ENCODE assay signal across 9 cellular contexts in genomic region chr2:30361751-30362394, GRCh38.
DNase-seq lines count a peak whose midpoint lies in the region; ATAC-seq, FAIRE-seq and TF ChIP-seq lines count a peak whose summit lies in the region.
"Had no signal": no experiment of that assay in that cellular context is flagged by ENCODE, and none has a peak within 500 bp of the region (broad histone marks: within the 10 kb centered on the region; RNA-seq: fewer than 3 reads in every experiment).

No MANE protein-coding gene starts in this region.

- no peaks in the 10 kb centered on the region for H3K27me3 Mint-ChIP-seq in activated CD4-positive, alpha-beta memory T cell treated with anti-CD3 and anti-CD28 coated beads for 36 hours
- H3K27me3 Mint-ChIP-seq in activated CD4-positive, alpha-beta memory T cell treated with anti-CD3 and anti-CD28 coated beads, Interleukin-2, amount 10 ng/mL, durations not matched to agents 7 days and 5 days: no peaks in the 10 kb centered on the region
- no peaks in the 10 kb centered on the region for H3K27me3 Mint-ChIP-seq in stimulated activated naive CD8-positive, alpha-beta T cell treated with anti-CD3 and anti-CD28 coated beads, Interleukin-15, amount 100 ng/mL, for 72 hours

- no peak overlapping the region for H3K4me3 Mint-ChIP-seq in activated CD4-positive, alpha-beta memory T cell treated with anti-CD3 and anti-CD28 coated beads for 36 hours
- H3K4me3 Mint-ChIP-seq in activated CD4-positive, alpha-beta memory T cell treated with anti-CD3 and anti-CD28 coated beads, Interleukin-2, amount 10 ng/mL, durations not matched to agents 7 days and 5 days: no peak overlapping the region
- peak overlapping the region in 1 of 2 donors; percentile 3 for H3K4me3 Mint-ChIP-seq in stimulated activated naive CD8-positive, alpha-beta T cell treated with anti-CD3 and anti-CD28 coated beads, Interleukin-15, amount 100 ng/mL, for 72 hours

- no peak for DNase-seq in activated CD4-positive, alpha-beta memory T cell treated with anti-CD3 and anti-CD28 coated beads for 36 hours
- no peak for DNase-seq in activated CD4-positive, alpha-beta memory T cell treated with anti-CD3 and anti-CD28 coated beads, Interleukin-2, amount 10 ng/mL, durations not matched to agents 7 days and 5 days
- DNase-seq in activated naive CD4-positive, alpha-beta T cell treated with anti-CD3 and anti-CD28 coated beads, Interleukin-2, amount 50 U/mL, for 72 hours (ENCODE audit: low spot score in 2 of 2): no peak
- peak; percentile 96 for DNase-seq in kidney glomerular epithelial cell (lab: John Stamatoyannopoulos, UW)
- DNase-seq in stimulated activated naive CD8-positive, alpha-beta T cell treated with anti-CD3 and anti-CD28 coated beads, Interleukin-15, amount 100 ng/mL, for 72 hours: no peak
- DNase-seq in NCI-H128 (lab: John Stamatoyannopoulos, UW; ENCODE audit: unreplicated experiment): no peak
- no peak for DNase-seq in GM12892 (ENCODE audit: insufficient read length)
- DNase-seq in CD1c-positive myeloid dendritic cell (ENCODE audit: extremely low spot score): no peak
- DNase-seq: effector memory CD4-positive, alpha-beta T cell had no signal

- FAIRE-seq in GM12892 (lab: Jason Lieb, UNC): no peak

- no peaks in the 10 kb centered on the region for H3K36me3 Mint-ChIP-seq in activated CD4-positive, alpha-beta memory T cell treated with anti-CD3 and anti-CD28 coated beads for 36 hours
- H3K36me3 Mint-ChIP-seq in activated CD4-positive, alpha-beta memory T cell treated with anti-CD3 and anti-CD28 coated beads, Interleukin-2, amount 10 ng/mL, durations not matched to agents 7 days and 5 days (ENCODE audit: low read depth): no peaks in the 10 kb centered on the region
- no peaks in the 10 kb centered on the region for H3K36me3 Mint-ChIP-seq in activated naive CD4-positive, alpha-beta T cell treated with anti-CD3 and anti-CD28 coated beads, Interleukin-2, amount 50 U/mL, for 72 hours

- POLR2A ChIA-PET in activated CD4-positive, alpha-beta memory T cell treated with anti-CD3 and anti-CD28 coated beads for 36 hours (lab: Charles Lee): interaction anchor here (1.0 to 1.2 kb wide), 3 partner anchors 10 to 135 kb away, joined by 3 read pairs; no protein-coding TSS in a partner anchor
- POLR2A ChIA-PET in activated CD4-positive, alpha-beta memory T cell treated with anti-CD3 and anti-CD28 coated beads, Interleukin-2, amount 10 ng/mL, durations not matched to agents 7 days and 5 days (lab: Charles Lee): interaction anchor here (1.0 to 1.6 kb wide), 2 partner anchors 16 to 25 kb away, joined by 5 to 6 read pairs; no protein-coding TSS in a partner anchor

- intact Hi-C loops in activated CD4-positive, alpha-beta memory T cell treated with anti-CD3 and anti-CD28 coated beads for 36 hours (cut with micrococcal nuclease): no loop called here

- CTCF ChIA-PET in activated CD4-positive, alpha-beta memory T cell treated with anti-CD3 and anti-CD28 coated beads for 36 hours (lab: Charles Lee): interaction anchor here (1.0 to 2.2 kb wide), 5 partner anchors 12 to 153 kb away, joined by 3 to 12 read pairs (median 3); no protein-coding TSS in a partner anchor
- CTCF ChIA-PET in activated CD4-positive, alpha-beta memory T cell treated with anti-CD3 and anti-CD28 coated beads, Interleukin-2, amount 10 ng/mL, durations not matched to agents 7 days and 5 days (lab: Charles Lee): interaction anchor here (0.8 kb wide), 1 partner anchor 348 kb away, joined by 3 read pairs; no protein-coding TSS in a partner anchor

- peak overlapping the region; percentile 29 for H3K27ac Mint-ChIP-seq in activated CD4-positive, alpha-beta memory T cell treated with anti-CD3 and anti-CD28 coated beads for 36 hours
- no peak overlapping the region for H3K27ac Mint-ChIP-seq in activated CD4-positive, alpha-beta memory T cell treated with anti-CD3 and anti-CD28 coated beads, Interleukin-2, amount 10 ng/mL, durations not matched to agents 7 days and 5 days
- peak overlapping the region; percentile 0 to 22 for H3K27ac Mint-ChIP-seq in activated naive CD4-positive, alpha-beta T cell treated with anti-CD3 and anti-CD28 coated beads, Interleukin-2, amount 50 U/mL, for 72 hours
- no peak overlapping the region for H3K27ac Mint-ChIP-seq in stimulated activated naive CD8-positive, alpha-beta T cell treated with anti-CD3 and anti-CD28 coated beads, Interleukin-15, amount 100 ng/mL, for 72 hours

- H3K4me1 Mint-ChIP-seq in activated CD4-positive, alpha-beta memory T cell treated with anti-CD3 and anti-CD28 coated beads for 36 hours (ENCODE audit: low read depth): peaks cover 39% of the 10 kb centered on the region
- peaks cover 32% of the 10 kb centered on the region for H3K4me1 Mint-ChIP-seq in activated CD4-positive, alpha-beta memory T cell treated with anti-CD3 and anti-CD28 coated beads, Interleukin-2, amount 10 ng/mL, durations not matched to agents 7 days and 5 days
- peaks cover 65% of the 10 kb centered on the region for H3K4me1 Mint-ChIP-seq in stimulated activated naive CD8-positive, alpha-beta T cell treated with anti-CD3 and anti-CD28 coated beads, Interleukin-15, amount 100 ng/mL, for 72 hours

- no peak for TF ChIP-seq POLR2A in GM12892 (IDR thresholded peaks at IDR 0.05; ENCODE audit: low read depth, low read length)

- H3K9me3 Mint-ChIP-seq in activated CD4-positive, alpha-beta memory T cell treated with anti-CD3 and anti-CD28 coated beads for 36 hours: no peaks in the 10 kb centered on the region
- H3K9me3 Mint-ChIP-seq in activated CD4-positive, alpha-beta memory T cell treated with anti-CD3 and anti-CD28 coated beads, Interleukin-2, amount 10 ng/mL, durations not matched to agents 7 days and 5 days: no peaks in the 10 kb centered on the region
- peaks cover 0 to 9% of the 10 kb centered on the region in 2 donors for H3K9me3 Mint-ChIP-seq in activated naive CD4-positive, alpha-beta T cell treated with anti-CD3 and anti-CD28 coated beads, Interleukin-2, amount 50 U/mL, for 72 hours
- no peaks in the 10 kb centered on the region for H3K9me3 Mint-ChIP-seq in stimulated activated naive CD8-positive, alpha-beta T cell treated with anti-CD3 and anti-CD28 coated beads, Interleukin-15, amount 100 ng/mL, for 72 hours

- peak in 1 of 2 donors; percentile 13 for ATAC-seq in activated naive CD4-positive, alpha-beta T cell treated with anti-CD3 and anti-CD28 coated beads, Interleukin-2, amount 50 U/mL, for 72 hours
- peak; percentile 22 for ATAC-seq in stimulated activated naive CD8-positive, alpha-beta T cell treated with anti-CD3 and anti-CD28 coated beads, Interleukin-15, amount 100 ng/mL, for 72 hours

Comparison
In these comparisons a context has a peak if more than half of its experiments do, and no peak if none do; other contexts are left out.
1. H3K27ac Mint-ChIP-seq: peak in activated CD4-positive, alpha-beta memory T cell treated with anti-CD3 and anti-CD28 coated beads for 36 hours (single experiment) and activated naive CD4-positive, alpha-beta T cell treated with anti-CD3 and anti-CD28 coated beads, Interleukin-2, amount 50 U/mL, for 72 hours (2 of 2); none in activated CD4-positive, alpha-beta memory T cell treated with anti-CD3 and anti-CD28 coated beads, Interleukin-2, amount 10 ng/mL, durations not matched to agents 7 days and 5 days (single experiment) and stimulated activated naive CD8-positive, alpha-beta T cell treated with anti-CD3 and anti-CD28 coated beads, Interleukin-15, amount 100 ng/mL, for 72 hours (0 of 2).